In genomic region chr9:116102596-116102995, GRCh38 we compare ENCODE assay signal across 36 cellular contexts. TPM values are rescaled to one million over a fixed set of nuclear protein-coding genes. Genes with fewer than 3 reads are reported as not detected.
"Had no signal": no experiment of that assay in that cellular context is flagged by ENCODE, and none has a peak within 500 bp of the region (broad histone marks: within the 10 kb centered on the region; RNA-seq: fewer than 3 reads in every experiment).

No MANE protein-coding gene starts in this region.

- H3K4me3 ChIP-seq: ascending aorta had no signal

- H3K9me3 Mint-ChIP-seq: activated B cell treated with CpG ODN at 0.5 μM for 24 hours; activated CD4-positive, alpha-beta memory T cell treated with anti-CD3 and anti-CD28 coated beads for 36 hours; activated CD4-positive, alpha-beta T cell treated with anti-CD3 and anti-CD28 coated beads, Interleukin-2, amount 10 ng/mL, durations not matched to agents 24 days and 14 days; activated naive CD8-positive, alpha-beta T cell treated with anti-CD3 and anti-CD28 coated beads, Interleukin-2, amount 10 ng/mL, durations not matched to agents 7 days and 5 days; activated T-helper 1 cell treated with anti-CD3 and anti-CD28 coated beads, Interleukin-12 subunit alpha, Interleukin-12 subunit beta, Interleukin-2, Interleukin-4 antibody, amounts not matched to agents 30 ng/mL and 10 ng/mL and 1 ng/mL, durations not matched to agents 14 hours and 24 hours and 36 hours; T-helper 1 cell treated with Interleukin-12 subunit alpha and Interleukin-12 subunit beta and Interleukin-4 antibody, amounts not matched to agents 30 μg/mL and 1 μg/mL, for 36 hours; T-helper 2 cell treated with Interferon-gamma antibody and Interleukin-4, amounts not matched to agents 5 μg/mL and 100 μg/mL, for 36 hours had no signal

- H3K4me1 ChIP-seq: ascending aorta had no signal

- ATAC-seq: activated CD8-positive, alpha-beta T cell treated with anti-CD3 and anti-CD28 coated beads for 36 hours; activated naive CD8-positive, alpha-beta T cell treated with anti-CD3 and anti-CD28 coated beads, Interleukin-2, amount 50 U/mL, for 24 hours; activated T-cell treated with anti-CD3 and anti-CD28 coated beads, Interleukin-2, amount 50 U/mL, for 4 hours; activated T-cell treated with anti-CD3 and anti-CD28 coated beads, Interleukin-2, amount 50 U/mL, for 72 hours; activated T-helper 17 cell treated with anti-CD3 and anti-CD28 coated beads, Interleukin-2, amount 50 U/mL, for 72 hours had no signal

- H3K27ac ChIP-seq: ascending aorta, VCaP had no signal

- H3K36me3 Mint-ChIP-seq: activated CD4-positive, alpha-beta memory T cell treated with anti-CD3 and anti-CD28 coated beads for 36 hours; activated naive CD4-positive, alpha-beta T cell treated with anti-CD3 and anti-CD28 coated beads, Interleukin-2, amount 10 ng/mL, durations not matched to agents 7 days and 5 days; activated naive CD4-positive, alpha-beta T cell treated with anti-CD3 and anti-CD28 coated beads, Interleukin-2, amount 50 U/mL, for 24 hours; activated naive CD8-positive, alpha-beta T cell; activated naive CD8-positive, alpha-beta T cell treated with anti-CD3 and anti-CD28 coated beads, Interleukin-2, amount 10 ng/mL, durations not matched to agents 7 days and 5 days; brain had no signal

- H3K27me3 ChIP-seq: ascending aorta had no signal

- H3K9me3 ChIP-seq: ascending aorta had no signal

- H3K4me3 Mint-ChIP-seq: activated B cell treated with CpG ODN at 0.5 μM for 24 hours; activated CD4-positive, alpha-beta memory T cell treated with anti-CD3 and anti-CD28 coated beads for 36 hours; activated CD4-positive, alpha-beta T cell treated with anti-CD3 and anti-CD28 coated beads, Interleukin-2, amount 10 ng/mL, durations not matched to agents 24 days and 14 days; activated CD8-positive, alpha-beta T cell treated with anti-CD3 and anti-CD28 coated beads for 36 hours; activated naive CD4-positive, alpha-beta T cell treated with anti-CD3 and anti-CD28 coated beads, Interleukin-2, amount 10 ng/mL, durations not matched to agents 7 days and 5 days; activated naive CD4-positive, alpha-beta T cell treated with anti-CD3 and anti-CD28 coated beads, Interleukin-2, amount 50 U/mL, for 24 hours; activated naive CD8-positive, alpha-beta T cell; activated naive CD8-positive, alpha-beta T cell treated with anti-CD3 and anti-CD28 coated beads, Interleukin-2, amount 10 ng/mL, durations not matched to agents 7 days and 5 days; activated naive CD8-positive, alpha-beta T cell treated with anti-CD3 and anti-CD28 coated beads, Interleukin-2, amount 50 U/mL, for 24 hours; activated T-cell treated with anti-CD3 and anti-CD28 coated beads, Interleukin-2, amount 50 U/mL, for 4 hours; activated T-cell treated with anti-CD3 and anti-CD28 coated beads, Interleukin-2, amount 50 U/mL, for 72 hours; activated T-helper 1 cell treated with anti-CD3 and anti-CD28 coated beads, Interleukin-12 subunit alpha, Interleukin-12 subunit beta, Interleukin-2, Interleukin-4 antibody, amounts not matched to agents 30 ng/mL and 10 ng/mL and 1 ng/mL, durations not matched to agents 14 hours and 24 hours and 36 hours; activated T-helper 17 cell treated with anti-CD3 and anti-CD28 coated beads, Interleukin-2, amount 50 U/mL, for 72 hours; brain; T-helper 1 cell treated with Interleukin-12 subunit alpha and Interleukin-12 subunit beta and Interleukin-4 antibody, amounts not matched to agents 30 μg/mL and 1 μg/mL, for 36 hours; T-helper 2 cell treated with Interferon-gamma antibody and Interleukin-4, amounts not matched to agents 5 μg/mL and 100 μg/mL, for 36 hours had no signal

- FAIRE-seq: TTC549 had no signal

- DNase-seq: activated B cell treated with CpG ODN at 0.5 μM for 24 hours; activated CD4-positive, alpha-beta memory T cell treated with anti-CD3 and anti-CD28 coated beads for 36 hours; activated CD4-positive, alpha-beta T cell treated with anti-CD3 and anti-CD28 coated beads for 4 hours; activated CD4-positive, alpha-beta T cell treated with anti-CD3 and anti-CD28 coated beads, Interleukin-2, amount 10 ng/mL, durations not matched to agents 24 days and 14 days; activated CD4-positive, alpha-beta T cell treated with anti-CD3 and anti-CD28 coated beads, Interleukin-2, amount 50 U/mL, for 1 hour; activated CD4-positive, alpha-beta T cell treated with anti-CD3 and anti-CD28 coated beads, Interleukin-2, amount 50 U/mL, for 4 hours; activated CD4-positive, CD25-positive, alpha-beta regulatory T cell treated with anti-CD3 and anti-CD28 coated beads, Interleukin-2, amount 50 U/mL, for 72 hours; activated CD8-positive, alpha-beta memory T cell treated with anti-CD3 and anti-CD28 coated beads, Interleukin-2, amount 50 U/mL, for 4 hours; activated CD8-positive, alpha-beta T cell treated with anti-CD3 and anti-CD28 coated beads for 36 hours; activated effector memory CD4-positive, alpha-beta T cell treated with anti-CD3 and anti-CD28 coated beads, Interleukin-2, amount 50 U/mL, for 16 hours; activated gamma-delta T cell treated with Interleukin-2 at 50 U/mL for 16 hours; activated naive CD4-positive, alpha-beta T cell; activated naive CD4-positive, alpha-beta T cell treated with anti-CD3 and anti-CD28 coated beads, Interleukin-2, amount 10 ng/mL, durations not matched to agents 7 days and 5 days; activated naive CD8-positive, alpha-beta T cell treated with anti-CD3 and anti-CD28 coated beads, Interleukin-2, amount 10 ng/mL, durations not matched to agents 7 days and 5 days; activated naive CD8-positive, alpha-beta T cell treated with anti-CD3 and anti-CD28 coated beads, Interleukin-2, amount 50 U/mL, for 24 hours; activated T-cell treated with anti-CD3 and anti-CD28 coated beads for 4 hours; activated T-cell treated with anti-CD3 and anti-CD28 coated beads, Interleukin-2, amount 50 U/mL, for 1 hour; activated T-cell treated with anti-CD3 and anti-CD28 coated beads, Interleukin-2, amount 50 U/mL, for 4 hours; activated T-cell treated with anti-CD3 and anti-CD28 coated beads, Interleukin-2, amount 50 U/mL, for 72 hours; amygdala; anterior cingulate cortex; central memory CD4-positive, alpha-beta T cell; T-helper 1 cell; T-helper 2 cell; T-helper 9 cell had no signal

- H3K4me1 Mint-ChIP-seq: activated B cell treated with CpG ODN at 0.5 μM for 24 hours; activated CD4-positive, alpha-beta T cell treated with anti-CD3 and anti-CD28 coated beads, Interleukin-2, amount 10 ng/mL, durations not matched to agents 24 days and 14 days; activated naive CD4-positive, alpha-beta T cell treated with anti-CD3 and anti-CD28 coated beads, Interleukin-2, amount 10 ng/mL, durations not matched to agents 7 days and 5 days; activated naive CD4-positive, alpha-beta T cell treated with anti-CD3 and anti-CD28 coated beads, Interleukin-2, amount 50 U/mL, for 24 hours; activated naive CD8-positive, alpha-beta T cell treated with anti-CD3 and anti-CD28 coated beads, Interleukin-2, amount 10 ng/mL, durations not matched to agents 7 days and 5 days; activated naive CD8-positive, alpha-beta T cell treated with anti-CD3 and anti-CD28 coated beads, Interleukin-2, amount 50 U/mL, for 24 hours; activated T-helper 17 cell treated with anti-CD3 and anti-CD28 coated beads, Interleukin-2, amount 50 U/mL, for 72 hours; brain had no signal

- H3K27ac Mint-ChIP-seq: activated B cell treated with CpG ODN at 0.5 μM for 24 hours; activated CD4-positive, alpha-beta memory T cell treated with anti-CD3 and anti-CD28 coated beads for 36 hours; activated CD4-positive, alpha-beta T cell treated with anti-CD3 and anti-CD28 coated beads, Interleukin-2, amount 10 ng/mL, durations not matched to agents 24 days and 14 days; activated CD8-positive, alpha-beta T cell treated with anti-CD3 and anti-CD28 coated beads for 36 hours; activated naive CD4-positive, alpha-beta T cell treated with anti-CD3 and anti-CD28 coated beads, Interleukin-2, amount 10 ng/mL, durations not matched to agents 7 days and 5 days; activated naive CD4-positive, alpha-beta T cell treated with anti-CD3 and anti-CD28 coated beads, Interleukin-2, amount 50 U/mL, for 24 hours; activated naive CD8-positive, alpha-beta T cell; activated naive CD8-positive, alpha-beta T cell treated with anti-CD3 and anti-CD28 coated beads, Interleukin-2, amount 10 ng/mL, durations not matched to agents 7 days and 5 days; activated naive CD8-positive, alpha-beta T cell treated with anti-CD3 and anti-CD28 coated beads, Interleukin-2, amount 50 U/mL, for 24 hours; activated T-cell treated with anti-CD3 and anti-CD28 coated beads, Interleukin-2, amount 50 U/mL, for 72 hours; activated T-helper 1 cell treated with anti-CD3 and anti-CD28 coated beads, Interleukin-12 subunit alpha, Interleukin-12 subunit beta, Interleukin-2, Interleukin-4 antibody, amounts not matched to agents 30 ng/mL and 10 ng/mL and 1 ng/mL, durations not matched to agents 14 hours and 24 hours and 36 hours; activated T-helper 17 cell treated with anti-CD3 and anti-CD28 coated beads, Interleukin-2, amount 50 U/mL, for 72 hours; brain; T-helper 1 cell treated with Interleukin-12 subunit alpha and Interleukin-12 subunit beta and Interleukin-4 antibody, amounts not matched to agents 30 μg/mL and 1 μg/mL, for 36 hours; T-helper 2 cell treated with Interferon-gamma antibody and Interleukin-4, amounts not matched to agents 5 μg/mL and 100 μg/mL, for 36 hours had no signal

- H3K36me3 ChIP-seq: ascending aorta had no signal

- H3K27me3 Mint-ChIP-seq: activated B cell treated with CpG ODN at 0.5 μM for 24 hours; activated CD4-positive, alpha-beta memory T cell treated with anti-CD3 and anti-CD28 coated beads for 36 hours; activated CD4-positive, alpha-beta T cell treated with anti-CD3 and anti-CD28 coated beads, Interleukin-2, amount 10 ng/mL, durations not matched to agents 24 days and 14 days; activated CD8-positive, alpha-beta T cell treated with anti-CD3 and anti-CD28 coated beads for 36 hours; activated naive CD4-positive, alpha-beta T cell treated with anti-CD3 and anti-CD28 coated beads, Interleukin-2, amount 10 ng/mL, durations not matched to agents 7 days and 5 days; activated naive CD4-positive, alpha-beta T cell treated with anti-CD3 and anti-CD28 coated beads, Interleukin-2, amount 50 U/mL, for 24 hours; activated naive CD8-positive, alpha-beta T cell; activated naive CD8-positive, alpha-beta T cell treated with anti-CD3 and anti-CD28 coated beads, Interleukin-2, amount 10 ng/mL, durations not matched to agents 7 days and 5 days; activated naive CD8-positive, alpha-beta T cell treated with anti-CD3 and anti-CD28 coated beads, Interleukin-2, amount 50 U/mL, for 24 hours; activated T-helper 17 cell treated with anti-CD3 and anti-CD28 coated beads, Interleukin-2, amount 50 U/mL, for 72 hours; brain had no signal

RNA-seq across cellular contexts. Expression of gene PAPPA, which starts 51.0 kb away (rescaled TPM):
- total RNA-seq: activated B cell treated with CpG ODN at 0.5 μM for 24 hours; activated CD4-positive, alpha-beta memory T cell treated with anti-CD3 and anti-CD28 coated beads for 36 hours; activated CD4-positive, alpha-beta T cell treated with anti-CD3 and anti-CD28 coated beads, Interleukin-2, amount 10 ng/mL, durations not matched to agents 24 days and 14 days; activated CD8-positive, alpha-beta memory T cell treated with anti-CD3 and anti-CD28 coated beads for 36 hours; activated CD8-positive, alpha-beta T cell treated with anti-CD3 and anti-CD28 coated beads for 36 hours; activated naive CD8-positive, alpha-beta T cell treated with anti-CD3 and anti-CD28 coated beads, Interleukin-2, amount 10 ng/mL, durations not matched to agents 7 days and 5 days; activated T-cell treated with anti-CD3 and anti-CD28 coated beads, Interleukin-2, amount 50 U/mL, for 72 hours; activated T-helper 1 cell treated with anti-CD3 and anti-CD28 coated beads, Interleukin-12 subunit alpha, Interleukin-12 subunit beta, Interleukin-2, Interleukin-4 antibody, amounts not matched to agents 30 ng/mL and 10 ng/mL and 1 ng/mL, durations not matched to agents 14 hours and 24 hours and 36 hours had no signal
